Comparison of ENCODE assay signal across 9 cellular contexts in the genomic region with DNA sequence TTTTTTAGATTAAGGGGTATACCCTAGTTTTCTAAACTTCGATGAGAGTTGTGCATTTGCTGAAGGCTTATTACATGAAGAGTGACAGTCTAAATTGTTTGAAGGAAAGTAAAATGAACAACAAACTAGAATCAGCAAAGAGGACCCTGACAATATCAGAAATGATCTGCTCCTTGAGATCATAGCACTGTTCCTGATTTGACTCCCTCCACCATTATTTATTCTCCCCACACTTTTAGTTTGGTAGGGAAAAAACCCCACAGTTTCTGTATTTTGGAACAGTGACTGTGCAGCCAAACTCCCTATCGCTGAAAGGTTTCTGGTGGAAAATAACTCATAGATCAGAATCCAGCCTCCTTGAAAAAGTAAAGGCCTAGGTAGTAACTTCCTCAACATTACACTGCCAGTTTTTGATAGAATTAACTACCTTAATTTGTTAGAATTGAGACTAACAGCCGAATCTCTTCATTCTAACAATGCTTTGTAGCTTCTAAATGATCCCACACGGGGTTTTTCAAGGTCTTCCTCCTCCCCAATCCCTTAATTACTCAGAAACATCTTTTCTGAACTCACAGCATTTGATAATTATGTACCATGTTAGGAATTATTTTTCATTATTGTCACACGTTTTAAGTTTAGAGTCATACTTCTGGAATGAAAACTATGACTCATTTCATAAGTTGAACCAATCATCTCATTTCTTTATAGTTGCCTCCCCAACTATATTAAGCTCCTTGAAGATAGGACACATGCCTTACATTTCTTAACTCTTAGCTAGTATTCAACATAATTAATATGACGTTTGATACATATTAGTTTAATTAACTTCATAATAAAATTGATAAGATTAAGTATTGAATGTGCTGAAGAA. TPM values are rescaled to one million over a fixed set of nuclear protein-coding genes. Genes with fewer than 3 reads are reported as not detected.
DNase-seq lines count a peak whose midpoint lies in the region; ATAC-seq, FAIRE-seq and TF ChIP-seq lines count a peak whose summit lies in the region.
"Had no signal": no experiment of that assay in that cellular context is flagged by ENCODE, and none has a peak within 500 bp of the region (broad histone marks: within the 10 kb centered on the region; RNA-seq: fewer than 3 reads in every experiment).

No MANE protein-coding gene starts in this region.

- no peak for TF ChIP-seq RAD21 in SK-N-SH (IDR thresholded peaks at IDR 0.05; ENCODE audit: low read length)

- TF ChIP-seq EP300 in SK-N-SH (IDR thresholded peaks at IDR 0.05; ENCODE audit: borderline replicate concordance in 1 of 2, low read depth in 1 of 2, low read length in 1 of 2) (peak in 1 of 2 experiments; percentile 26; a peak in 1 of 4 replicates), esophagus muscularis mucosa (IDR thresholded peaks at IDR 0.05) (no peak)

- WGBS in SK-N-SH (ENCODE audit: low lambda C conversion rate), result 33% methylated on average over 6 of the region's 6 CpGs
- WGBS in esophagus muscularis mucosa, result 38% methylated on average over 6 of the region's 6 CpGs

- TF ChIP-seq CTCF in SK-N-SH (IDR thresholded peaks at IDR 0.05), result no peak
- TF ChIP-seq CTCF in esophagus muscularis mucosa (IDR thresholded peaks at IDR 0.05), result no peak

- DNase-seq in GM19239 (ENCODE audit: insufficient read length, low spot score) (no peak), SK-N-SH (no peak), esophagus muscularis mucosa (ENCODE audit: extremely low spot score) (no peak), C1 segment of cervical spinal cord (lab: John Stamatoyannopoulos, UW) (no peak), OCI-M2 (lab: John Stamatoyannopoulos, UW; ENCODE audit: unreplicated experiment) (no peak)

- POLR2A ChIA-PET in SK-N-SH (lab: Yijun Ruan, JAX), result interaction anchor here (0.8 kb wide), 1 partner anchor 11 kb away, joined by 3 read pairs; no protein-coding TSS in a partner anchor

- H3K4me3 ChIP-seq in SK-N-SH (ENCODE audit: low read depth in 2 of 2, low read length in 1 of 2) (peak overlapping the region in 1 of 2 experiments; percentile 1; a peak in 1 of 4 replicates), esophagus muscularis mucosa (peak overlapping the region in 2 of 4 donors; percentile 13 to 24), skin epidermis (peak overlapping the region in 2 of 7 experiments; percentile 94 to 99)

- no peak for TF ChIP-seq POLR2A in esophagus muscularis mucosa (IDR thresholded peaks at IDR 0.05; ENCODE audit: low read depth)

- no peak overlapping the region for H2AFZ ChIP-seq in SK-N-SH (ENCODE audit: low read depth)

- CTCF ChIA-PET in SK-N-SH (lab: Yijun Ruan, JAX), result interaction anchor here (0.6 to 1.1 kb wide), 3 partner anchors 11 to 416 kb away, joined by 3 to 5 read pairs (median 3); a partner anchor contains a TSS

- no peak for ATAC-seq in GM18519 (IDR thresholded peaks at IDR 0.05; ENCODE audit: low FRiP score, unreplicated experiment)
- no peak for ATAC-seq in HG03097 (IDR thresholded peaks at IDR 0.05; ENCODE audit: low FRiP score, unreplicated experiment)

- H3K36me3 ChIP-seq in SK-N-SH (replicated peaks in 1 of 2; ENCODE audit: control insufficient read depth in 1 of 2, insufficient read depth in 2 of 2, low read length in 1 of 2) (peaks cover 36 to 43% of the 10 kb centered on the region in 2 experiments), esophagus muscularis mucosa (peaks cover 23 to 39% (median 28%) of the 10 kb centered on the region in 4 donors)

- peak overlapping the region; percentile 83 for H3K4me2 ChIP-seq in SK-N-SH

- H3K79me2 ChIP-seq in SK-N-SH (ENCODE audit: insufficient read depth), result peaks cover 84% of the 10 kb centered on the region

- H3K27ac ChIP-seq in SK-N-SH (ENCODE audit: low read depth in 2 of 2, low read length in 1 of 2) (peak overlapping the region; percentile 63 to 94; a peak in 3 of 4 replicates), esophagus muscularis mucosa (replicated peaks in 1 of 4) (peak overlapping the region; percentile 99 to 100 (median 99)), skin epidermis (peak overlapping the region in 12 of 21 experiments; percentile 5 to 100 (median 56))
- H3K27ac ChIP-seq: KMS-11 had no signal

- peaks cover 16% of the 10 kb centered on the region for H4K20me1 ChIP-seq in SK-N-SH (ENCODE audit: insufficient read depth)

- H3K9ac ChIP-seq in SK-N-SH, result peak overlapping the region; percentile 43
- H3K9ac ChIP-seq: KMS-11 had no signal

- H3F3A ChIP-seq in SK-N-SH (replicated peaks; ENCODE audit: insufficient read depth), result peaks cover 69% of the 10 kb centered on the region

- H3K9me3 ChIP-seq in SK-N-SH, result no peaks in the 10 kb centered on the region
- no peaks in the 10 kb centered on the region for H3K9me3 ChIP-seq in esophagus muscularis mucosa

- no peaks in the 10 kb centered on the region for H3K27me3 ChIP-seq in SK-N-SH (ENCODE audit: insufficient read depth)
- no peaks in the 10 kb centered on the region for H3K27me3 ChIP-seq in esophagus muscularis mucosa

- peak; percentile 66 for FAIRE-seq in GM19239 (lab: Jason Lieb, UNC)

- H3K9me2 ChIP-seq in SK-N-SH, result no peaks in the 10 kb centered on the region

- H3K4me1 ChIP-seq in SK-N-SH (ENCODE audit: control insufficient read depth in 1 of 2, insufficient read depth in 2 of 2, low read depth in 1 of 2, low read length in 1 of 2), result peaks cover 9 to 31% of the 10 kb centered on the region in 2 experiments; a peak in 3 of 4 replicates
- H3K4me1 ChIP-seq in esophagus muscularis mucosa, result peaks cover 22 to 80% (median 76%) of the 10 kb centered on the region in 4 donors

- intact Hi-C loops in esophagus muscularis mucosa (cut with DNase I), result no loop called here

TF ChIP-seq in SK-N-SH, 30 proteins besides CTCF, POLR2A, EP300 and RAD21:
- TF ChIP-seq POLR2AphosphoS5 (IDR thresholded peaks at IDR 0.05; ENCODE audit: low read depth, low read length) (peak; percentile 54; the same call in 1 of the 2 replicates), JUND (IDR thresholded peaks at IDR 0.05) (peak; percentile 69), RCOR1 (IDR thresholded peaks at IDR 0.05; ENCODE audit: low read length) (no peak), TCF12 (IDR thresholded peaks at IDR 0.05) (peak; percentile 22), RXRA (IDR thresholded peaks at IDR 0.05; ENCODE audit: borderline replicate concordance, low read depth) (no peak), MEF2A (IDR thresholded peaks at IDR 0.05; ENCODE audit: borderline replicate concordance, low read depth) (0 out of 2 replicates have a peak, but pooled peaks have one; percentile 33), FOXJ3 (CRISPR knock-in tag; IDR thresholded peaks at IDR 0.05) (no peak), TEAD4 (IDR thresholded peaks at IDR 0.05; ENCODE audit: borderline replicate concordance, insufficient read depth) (0 out of 2 replicates have a peak, but pooled peaks have one; percentile 39), SIN3A (IDR thresholded peaks at IDR 0.05; ENCODE audit: borderline replicate concordance, low read depth, low read length) (no peak), FOSL2 (IDR thresholded peaks at IDR 0.05; ENCODE audit: borderline replicate concordance, low read depth) (peak; percentile 80; the same call in 1 of the 2 replicates), ELF1 (IDR thresholded peaks at IDR 0.05) (no peak)
- TF ChIP-seq, protein P1, sequence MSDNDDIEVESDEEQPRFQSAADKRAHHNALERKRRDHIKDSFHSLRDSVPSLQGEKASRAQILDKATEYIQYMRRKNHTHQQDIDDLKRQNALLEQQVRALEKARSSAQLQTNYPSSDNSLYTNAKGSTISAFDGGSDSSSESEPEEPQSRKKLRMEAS (IDR thresholded peaks at IDR 0.05; ENCODE audit: low read depth), result no peak
- TF ChIP-seq, protein P2, sequence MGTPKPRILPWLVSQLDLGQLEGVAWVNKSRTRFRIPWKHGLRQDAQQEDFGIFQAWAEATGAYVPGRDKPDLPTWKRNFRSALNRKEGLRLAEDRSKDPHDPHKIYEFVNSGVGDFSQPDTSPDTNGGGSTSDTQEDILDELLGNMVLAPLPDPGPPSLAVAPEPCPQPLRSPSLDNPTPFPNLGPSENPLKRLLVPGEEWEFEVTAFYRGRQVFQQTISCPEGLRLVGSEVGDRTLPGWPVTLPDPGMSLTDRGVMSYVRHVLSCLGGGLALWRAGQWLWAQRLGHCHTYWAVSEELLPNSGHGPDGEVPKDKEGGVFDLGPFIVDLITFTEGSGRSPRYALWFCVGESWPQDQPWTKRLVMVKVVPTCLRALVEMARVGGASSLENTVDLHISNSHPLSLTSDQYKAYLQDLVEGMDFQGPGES (IDR thresholded peaks at IDR 0.05; ENCODE audit: low read depth, low read length), result no peak
- TF ChIP-seq, protein P3, sequence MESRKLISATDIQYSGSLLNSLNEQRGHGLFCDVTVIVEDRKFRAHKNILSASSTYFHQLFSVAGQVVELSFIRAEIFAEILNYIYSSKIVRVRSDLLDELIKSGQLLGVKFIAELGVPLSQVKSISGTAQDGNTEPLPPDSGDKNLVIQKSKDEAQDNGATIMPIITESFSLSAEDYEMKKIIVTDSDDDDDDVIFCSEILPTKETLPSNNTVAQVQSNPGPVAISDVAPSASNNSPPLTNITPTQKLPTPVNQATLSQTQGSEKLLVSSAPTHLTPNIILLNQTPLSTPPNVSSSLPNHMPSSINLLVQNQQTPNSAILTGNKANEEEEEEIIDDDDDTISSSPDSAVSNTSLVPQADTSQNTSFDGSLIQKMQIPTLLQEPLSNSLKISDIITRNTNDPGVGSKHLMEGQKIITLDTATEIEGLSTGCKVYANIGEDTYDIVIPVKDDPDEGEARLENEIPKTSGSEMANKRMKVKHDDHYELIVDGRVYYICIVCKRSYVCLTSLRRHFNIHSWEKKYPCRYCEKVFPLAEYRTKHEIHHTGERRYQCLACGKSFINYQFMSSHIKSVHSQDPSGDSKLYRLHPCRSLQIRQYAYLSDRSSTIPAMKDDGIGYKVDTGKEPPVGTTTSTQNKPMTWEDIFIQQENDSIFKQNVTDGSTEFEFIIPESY (IDR thresholded peaks at IDR 0.05; ENCODE audit: borderline replicate concordance, low read depth), result no peak
TF ChIP-seq in SK-N-SH: peak in this region for 6.

RNA-seq across cellular contexts. Expression of a gene that starts 2.9 kb away (rescaled TPM):
- polyA plus RNA-seq in SK-N-SH (2012; rRNA removed), result 448 and 565 TPM in 2 replicates
- polyA plus RNA-seq in SK-N-SH (2012; cell fraction: cytosol; rRNA removed), result 686 and 851 TPM in 2 replicates
- 145 and 283 TPM in 2 replicates for polyA plus RNA-seq in SK-N-SH (2012; cell fraction: nucleus; rRNA removed)
- 100 to 1,000 TPM; 297 to 460 (median 380) TPM for total RNA-seq in esophagus muscularis mucosa

RNA-seq across cellular contexts. Expression of a gene that starts 11.5 kb away (rescaled TPM):
- polyA plus RNA-seq in SK-N-SH (2012; rRNA removed), result 555 and 645 TPM in 2 replicates
- 727 and 733 TPM in 2 replicates for polyA plus RNA-seq in SK-N-SH (2012; cell fraction: cytosol; rRNA removed)
- 166 and 313 TPM in 2 replicates for polyA plus RNA-seq in SK-N-SH (2012; cell fraction: nucleus; rRNA removed)
- 100 to 1,000 TPM; 211 to 279 (median 244) TPM for total RNA-seq in esophagus muscularis mucosa

RNA-seq across cellular contexts. Expression of a gene that starts 30.7 kb away (rescaled TPM):
- polyA plus RNA-seq in SK-N-SH (2012; rRNA removed), result 0.07 and 0.08 TPM in 2 replicates
- polyA plus RNA-seq in SK-N-SH (2012; cell fraction: cytosol; rRNA removed), result 0.13 and 0.18 TPM in 2 replicates
- 0.20 and 0.21 TPM in 2 replicates for polyA plus RNA-seq in SK-N-SH (2012; cell fraction: nucleus; rRNA removed)
- total RNA-seq in esophagus muscularis mucosa, result 10 to 100 TPM; 13.3 to 31.7 (median 16.5) TPM
